20 cellular contexts compared by ENCODE assay signal in genomic region chr1:244347942-244348341, GRCh38.
DNase-seq lines count a peak whose midpoint lies in the region; ATAC-seq and TF ChIP-seq lines count a peak whose summit lies in the region.
"Had no signal": no experiment of that assay in that cellular context is flagged by ENCODE, and none has a peak within 500 bp of the region (broad histone marks: within the 10 kb centered on the region; RNA-seq: fewer than 3 reads in every experiment).

No MANE protein-coding gene starts in this region.

- 0 out of 4 replicates have a peak, but pooled peaks cover 0 to 3% of the 10 kb centered on the region in 2 experiments for H3K79me1 ChIP-seq in IMR-90 (ENCODE audit: low read depth in 1 of 2, low read length in 2 of 2)

- H4K5ac ChIP-seq in IMR-90 (ENCODE audit: low read depth, low read length), result no peak overlapping the region

- ATAC-seq in IMR-90 (ENCODE audit: low read depth) (no peak), GM18907 (IDR thresholded peaks at IDR 0.05; ENCODE audit: unreplicated experiment) (no peak)
- ATAC-seq: activated naive CD4-positive, alpha-beta T cell treated with anti-CD3 and anti-CD28 coated beads, Interleukin-2, amount 50 U/mL, for 72 hours; GM23338; psoas muscle; T-helper 17 cell had no signal

- CTCF ChIA-PET in IMR-90 (lab: Yijun Ruan, JAX), result interaction anchor here (0.7 kb wide), 1 partner anchor 483 kb away, joined by 3 read pairs; no protein-coding TSS in a partner anchor

- H2AK5ac ChIP-seq in IMR-90 (ENCODE audit: low read depth, low read length), result 0 out of 2 replicates have a peak overlapping the region, but pooled peaks have one; percentile 33

- peak overlapping the region; percentile 48; the same call in 1 of the 2 replicates for H3K4me2 ChIP-seq in IMR-90 (ENCODE audit: low read depth, low read length)
- H3K4me2 ChIP-seq: GM23338 had no signal

- dilution Hi-C loops in IMR-90 (cut with HindIII; ENCODE audit: low sequenced_read_pairs, unreplicated experiment), result no loop called here

- H3K4me3 ChIP-seq in IMR-90 (ENCODE audit: insufficient read depth, low read depth, low read length), result no peak overlapping the region
- H3K4me3 ChIP-seq in retinal pigment epithelial cell (ENCODE audit: low read length), result no peak overlapping the region
- H3K4me3 ChIP-seq: GM23338, heart right ventricle, Peyer's patch, psoas muscle, thyroid gland had no signal

- in situ Hi-C loops in IMR-90 (cut with MboI; ENCODE audit: low sequenced_read_pairs), result no loop called here

- TF ChIP-seq RAD21 in IMR-90 (IDR thresholded peaks at IDR 0.05; ENCODE audit: low read length), result no peak

- peaks cover 13% of the 10 kb centered on the region for H3K9me1 ChIP-seq in IMR-90 (ENCODE audit: insufficient read depth, low read length)

- POLR2A ChIA-PET in IMR-90 (lab: Charles Lee; ENCODE audit: unreplicated experiment), result no interaction called here

- H3K27me3 ChIP-seq in IMR-90 (ENCODE audit: control insufficient read depth, insufficient read depth, low read length), result no peaks in the 10 kb centered on the region
- H3K27me3 ChIP-seq: heart right ventricle, Peyer's patch, thyroid gland had no signal

- 0 out of 2 replicates have a peak overlapping the region, but pooled peaks have one; percentile 17 for H3K14ac ChIP-seq in IMR-90 (replicated peaks; ENCODE audit: low read depth, low read length)

- H2BK20ac ChIP-seq in IMR-90 (ENCODE audit: low read depth, low read length), result no peak overlapping the region

- H2BK5ac ChIP-seq in IMR-90 (ENCODE audit: low read depth, low read length, poor library complexity, severe bottlenecking), result no peak overlapping the region

- DNase-seq in EH (ENCODE audit: low read depth) (peak; percentile 76), IMR-90 (peak; percentile 33), ecto neural progenitor cell (ENCODE audit: low spot score) (peak; percentile 2), retinal pigment epithelial cell (ENCODE audit: low read depth) (peak; percentile 65), NCI-H128 (lab: John Stamatoyannopoulos, UW; ENCODE audit: unreplicated experiment) (no peak), UCSD-AML1 (lab: John Stamatoyannopoulos, UW; ENCODE audit: unreplicated experiment) (no peak)
- DNase-seq: activated T-cell treated with anti-CD3 and anti-CD28 coated beads for 4 hours; CD4-positive, CD25-positive, alpha-beta regulatory T cell; central memory CD4-positive, alpha-beta T cell; heart right ventricle; NCI-H1105; psoas muscle; stimulated activated CD4-positive, alpha-beta T cell treated with anti-CD3 and anti-CD28 coated beads, Interleukin-2, amount 100 ng/mL, for 24 hours; T-helper 17 cell; thyroid gland had no signal

- no peak overlapping the region for H3K27ac ChIP-seq in IMR-90 (ENCODE audit: insufficient read depth, low read length)
- H3K27ac ChIP-seq: epithelial cell of prostate, psoas muscle, thyroid gland had no signal

- H4K20me1 ChIP-seq in IMR-90 (ENCODE audit: insufficient read depth, low read length), result no peaks in the 10 kb centered on the region

- no peak overlapping the region for H2AK9ac ChIP-seq in IMR-90 (replicated peaks; ENCODE audit: low read depth, low read length, poor library complexity)

- H3K4ac ChIP-seq in IMR-90 (ENCODE audit: low read depth, low read length), result peak overlapping the region; percentile 4; the same call in 1 of the 2 replicates

- H3K18ac ChIP-seq in IMR-90 (ENCODE audit: low read depth, low read length), result peak overlapping the region; percentile 54; the same call in 1 of the 2 replicates

- TF ChIP-seq CTCF in IMR-90 (conservative IDR thresholded peaks at IDR 0.05; ENCODE audit: low read depth, low read length) (no peak), retinal pigment epithelial cell (conservative IDR thresholded peaks at IDR 0.05; ENCODE audit: low read depth, low read length) (no peak)

- H2BK120ac ChIP-seq in IMR-90 (ENCODE audit: low read depth, low read length), result 0 out of 2 replicates have a peak overlapping the region, but pooled peaks have one; percentile 6

- no peaks in the 10 kb centered on the region for H3K9me3 ChIP-seq in IMR-90 (ENCODE audit: control insufficient read depth, insufficient read depth, low read length)
- H3K9me3 ChIP-seq: Peyer's patch, psoas muscle, thyroid gland had no signal

- H3K23ac ChIP-seq in IMR-90 (ENCODE audit: low read depth, low read length), result no peak overlapping the region

- H3K36me3 ChIP-seq in IMR-90 (ENCODE audit: control insufficient read depth, insufficient read depth, low read length), result no peaks in the 10 kb centered on the region
- H3K36me3 ChIP-seq: heart right ventricle, Peyer's patch, thyroid gland had no signal

- H3K9ac ChIP-seq in IMR-90 (ENCODE audit: low read depth, low read length), result no peak overlapping the region

- TF ChIP-seq POLR2A in IMR-90 (IDR thresholded peaks at IDR 0.05; ENCODE audit: low read depth, low read length), result no peak

- peaks cover 17% of the 10 kb centered on the region for H3K4me1 ChIP-seq in IMR-90 (ENCODE audit: control insufficient read depth, insufficient read depth, low read length)
- H3K4me1 ChIP-seq: psoas muscle had no signal

- no peak overlapping the region for H3K56ac ChIP-seq in IMR-90 (ENCODE audit: extremely low read depth, insufficient read depth, low read length)

- H2BK15ac ChIP-seq in IMR-90 (ENCODE audit: low read depth, low read length), result no peak overlapping the region

- no TSS peak for BruUV-seq in IMR-90 (replicated peaks; lab: Mats Ljungman, UMichigan)

- no peak overlapping the region for H4K91ac ChIP-seq in IMR-90 (ENCODE audit: insufficient read depth, low read depth, low read length)

- H4K8ac ChIP-seq in IMR-90 (ENCODE audit: low read depth in 2 of 2, low read length in 2 of 2), result no peak overlapping the region

- no peak overlapping the region for H2AFZ ChIP-seq in IMR-90 (replicated peaks; ENCODE audit: low read length, poor library complexity)
- H2AFZ ChIP-seq: GM23338 had no signal

- no CpG with 5 or more reads among the region's 3 CpGs for WGBS in IMR-90 (ENCODE audit: extremely low coverage in 2 of 2, insufficient read length in 1 of 2), 2 experiments

- intact Hi-C loops in IMR-90 (cut with micrococcal nuclease), result no loop called here

TF ChIP-seq in IMR-90, 13 proteins besides CTCF, POLR2A, EP300 and RAD21:
- TF ChIP-seq MAFK (IDR thresholded peaks at IDR 0.05; ENCODE audit: low read depth, low read length), result no peak
- TF ChIP-seq BHLHE40 (IDR thresholded peaks at IDR 0.05; ENCODE audit: low read depth, low read length), result no peak
- no peak for TF ChIP-seq CEBPB (IDR thresholded peaks at IDR 0.05; ENCODE audit: low read depth, low read length)
- TF ChIP-seq ELK1 (IDR thresholded peaks at IDR 0.05; ENCODE audit: borderline replicate concordance, low read depth, low read length), result no peak
- TF ChIP-seq MXI1 (IDR thresholded peaks at IDR 0.05; ENCODE audit: borderline replicate concordance, low read depth, low read length), result no peak
- TF ChIP-seq SMC3 (IDR thresholded peaks at IDR 0.05; ENCODE audit: low read depth, low read length), result no peak
- no peak for TF ChIP-seq CHD1 (IDR thresholded peaks at IDR 0.05; ENCODE audit: low read depth, low read length)
- no peak for TF ChIP-seq RCOR1 (IDR thresholded peaks at IDR 0.05; ENCODE audit: insufficient replicate concordance, low read length)
- no peak for TF ChIP-seq USF2 (IDR thresholded peaks at IDR 0.05; ENCODE audit: low read depth, low read length)
- no peak for TF ChIP-seq FOS (IDR thresholded peaks at IDR 0.05; ENCODE audit: low read depth, low read length)
- TF ChIP-seq NFE2L2 (IDR thresholded peaks at IDR 0.05; ENCODE audit: low read depth, low read length), result no peak
- TF ChIP-seq MAZ (IDR thresholded peaks at IDR 0.05; ENCODE audit: borderline replicate concordance, low read depth, low read length), result no peak
- TF ChIP-seq RFX5 (IDR thresholded peaks at IDR 0.05; ENCODE audit: low read depth, low read length), result no peak

Comparison
In these comparisons a context has a peak if more than half of its experiments do, and no peak if none do; other contexts are left out.
1. DNase-seq: peak in EH (single experiment), IMR-90 (single experiment), ecto neural progenitor cell (single experiment) and retinal pigment epithelial cell (single experiment); none in NCI-H128 (single experiment) and UCSD-AML1 (single experiment).